Comparison of ENCODE assay signal across 27 cellular contexts in genomic region chr6:31919624-31920303, GRCh38.
"Had no signal": no experiment of that assay in that cellular context is flagged by ENCODE, and none has a peak within 500 bp of the region (broad histone marks: within the 10 kb centered on the region; RNA-seq: fewer than 3 reads in every experiment).

No MANE protein-coding gene starts in this region.

- H3K36me3 Mint-ChIP-seq: activated naive CD8-positive, alpha-beta T cell treated with anti-CD3 and anti-CD28 coated beads for 36 hours; memory B cell; naive thymus-derived CD4-positive, alpha-beta T cell; stimulated activated memory B cell treated with anti-CD40 and anti-IgM and Interleukin-4, amounts not matched to agents 10 μg/mL and 1 μg/mL and 100 μg/mL, for 72 hours had no signal

- H3K4me3 Mint-ChIP-seq: activated naive CD4-positive, alpha-beta T cell treated with anti-CD3 and anti-CD28 coated beads for 36 hours; activated naive CD8-positive, alpha-beta T cell treated with anti-CD3 and anti-CD28 coated beads for 36 hours; activated T-cell treated with anti-CD3 and anti-CD28 coated beads, Interleukin-2, amount 50 U/mL, for 72 hours; effector memory CD8-positive, alpha-beta T cell; memory B cell; naive thymus-derived CD4-positive, alpha-beta T cell; stimulated activated memory B cell treated with anti-CD40 and anti-IgM and Interleukin-4, amounts not matched to agents 10 μg/mL and 1 μg/mL and 100 μg/mL, for 72 hours; stimulated activated naive CD8-positive, alpha-beta T cell treated with anti-CD3 and anti-CD28 coated beads, Interleukin-15, amount 100 ng/mL, for 72 hours had no signal

- H3K36me3 ChIP-seq: ascending aorta, brain microvascular endothelial cell, gastroesophageal sphincter, pancreas, sigmoid colon had no signal

- H3K9me3 Mint-ChIP-seq: activated naive CD4-positive, alpha-beta T cell treated with anti-CD3 and anti-CD28 coated beads for 36 hours; activated naive CD8-positive, alpha-beta T cell treated with anti-CD3 and anti-CD28 coated beads for 36 hours; activated T-cell treated with anti-CD3 and anti-CD28 coated beads, Interleukin-2, amount 50 U/mL, for 72 hours; effector memory CD8-positive, alpha-beta T cell; memory B cell; naive thymus-derived CD4-positive, alpha-beta T cell; stimulated activated memory B cell treated with anti-CD40 and anti-IgM and Interleukin-4, amounts not matched to agents 10 μg/mL and 1 μg/mL and 100 μg/mL, for 72 hours; stimulated activated naive CD8-positive, alpha-beta T cell treated with anti-CD3 and anti-CD28 coated beads, Interleukin-15, amount 100 ng/mL, for 72 hours had no signal

- ATAC-seq: activated T-cell treated with anti-CD3 and anti-CD28 coated beads, Interleukin-2, amount 50 U/mL, for 72 hours; effector memory CD8-positive, alpha-beta T cell; gastroesophageal sphincter; naive thymus-derived CD4-positive, alpha-beta T cell; psoas muscle; stimulated activated naive CD8-positive, alpha-beta T cell treated with anti-CD3 and anti-CD28 coated beads, Interleukin-15, amount 100 ng/mL, for 72 hours had no signal

- H3K4me1 Mint-ChIP-seq: activated naive CD8-positive, alpha-beta T cell treated with anti-CD3 and anti-CD28 coated beads for 36 hours; memory B cell; stimulated activated memory B cell treated with anti-CD40 and anti-IgM and Interleukin-4, amounts not matched to agents 10 μg/mL and 1 μg/mL and 100 μg/mL, for 72 hours; stimulated activated naive CD8-positive, alpha-beta T cell treated with anti-CD3 and anti-CD28 coated beads, Interleukin-15, amount 100 ng/mL, for 72 hours had no signal

- H3K27me3 ChIP-seq: ascending aorta, brain microvascular endothelial cell, gastroesophageal sphincter, hepatocyte, pancreas, sigmoid colon had no signal

- H3K27me3 Mint-ChIP-seq: activated naive CD8-positive, alpha-beta T cell treated with anti-CD3 and anti-CD28 coated beads for 36 hours had no signal

- H3K27ac Mint-ChIP-seq: activated naive CD4-positive, alpha-beta T cell treated with anti-CD3 and anti-CD28 coated beads for 36 hours; activated naive CD8-positive, alpha-beta T cell treated with anti-CD3 and anti-CD28 coated beads for 36 hours; activated T-cell treated with anti-CD3 and anti-CD28 coated beads, Interleukin-2, amount 50 U/mL, for 72 hours; effector memory CD8-positive, alpha-beta T cell; memory B cell; naive thymus-derived CD4-positive, alpha-beta T cell; stimulated activated memory B cell treated with anti-CD40 and anti-IgM and Interleukin-4, amounts not matched to agents 10 μg/mL and 1 μg/mL and 100 μg/mL, for 72 hours had no signal

- H3K4me1 ChIP-seq: ascending aorta, gastroesophageal sphincter, pancreas, psoas muscle, sigmoid colon had no signal

- DNase-seq: activated CD4-positive, alpha-beta T cell treated with anti-CD3 and anti-CD28 coated beads for 4 hours; activated CD4-positive, alpha-beta T cell treated with anti-CD3 and anti-CD28 coated beads, Interleukin-2, amount 50 U/mL, for 4 hours; activated effector memory CD4-positive, alpha-beta T cell treated with Interleukin-2 at 50 U/mL for 16 hours; activated naive CD4-positive, alpha-beta T cell treated with anti-CD3 and anti-CD28 coated beads for 36 hours; activated naive CD8-positive, alpha-beta T cell treated with anti-CD3 and anti-CD28 coated beads for 36 hours; activated T-cell treated with anti-CD3 and anti-CD28 coated beads for 4 hours; activated T-cell treated with anti-CD3 and anti-CD28 coated beads, Interleukin-2, amount 50 U/mL, for 72 hours; brain microvascular endothelial cell; effector memory CD8-positive, alpha-beta T cell; left cardiac atrium; midbrain; naive thymus-derived CD4-positive, alpha-beta T cell; pancreas; psoas muscle; sigmoid colon; small intestine; stimulated activated CD4-positive, alpha-beta T cell treated with anti-CD3 and anti-CD28 coated beads, Interleukin-1b, Interleukin-23, amount 100 ng/mL, for 48 hours; stimulated activated CD4-positive, alpha-beta T cell treated with anti-CD3 and anti-CD28 coated beads, Interleukin-4, amount 100 ng/mL, for 4 hours; stimulated activated CD8-positive, alpha-beta memory T cell treated with anti-CD3 and anti-CD28 coated beads, Interleukin-4, amount 100 ng/mL, for 48 hours; stimulated activated naive CD8-positive, alpha-beta T cell treated with anti-CD3 and anti-CD28 coated beads, Interleukin-15, amount 100 ng/mL, for 72 hours; substantia nigra had no signal

- H3K9me3 ChIP-seq: ascending aorta, gastroesophageal sphincter, pancreas, psoas muscle, sigmoid colon had no signal

- H3K27ac ChIP-seq: ascending aorta, brain microvascular endothelial cell, coronary artery, gastroesophageal sphincter, pancreas, psoas muscle, sigmoid colon had no signal

- H3K4me3 ChIP-seq: ascending aorta, coronary artery, gastroesophageal sphincter, hepatocyte, pancreas, psoas muscle, sigmoid colon had no signal
